ENCODE assay signal across 1 cellular context in genomic region chr19:40691421-40692211, GRCh38.
TF ChIP-seq lines count a peak whose summit lies in the region.

No MANE protein-coding gene starts in this region.

TF ChIP-seq in GM23338, 12 proteins besides CTCF, POLR2A, EP300 and RAD21 (continued from another document):
- TF ChIP-seq ZNF462 (CRISPR knock-in tag; IDR thresholded peaks at IDR 0.05) (no peak), JUNB (IDR thresholded peaks at IDR 0.05; ENCODE audit: unreplicated experiment) (no peak), POLR2AphosphoS5 (IDR thresholded peaks at IDR 0.05; ENCODE audit: low read depth) (no peak), ZNF114 (CRISPR knock-in tag; IDR thresholded peaks at IDR 0.05) (no peak)
